Comparison of ENCODE assay signal across 25 cellular contexts in genomic region chr7:107495516-107495915, GRCh38. TPM values are rescaled to one million over a fixed set of nuclear protein-coding genes. Genes with fewer than 3 reads are reported as not detected.
"Had no signal": no experiment of that assay in that cellular context is flagged by ENCODE, and none has a peak within 500 bp of the region (broad histone marks: within the 10 kb centered on the region; RNA-seq: fewer than 3 reads in every experiment).

No MANE protein-coding gene starts in this region.

- H3K36me3 ChIP-seq: MG63, Peyer's patch, SJCRH30 had no signal

- H3K4me3 ChIP-seq: MG63, PC-9, Peyer's patch, SJCRH30 had no signal

- H3K27me3 ChIP-seq: MG63, Peyer's patch, SJCRH30 had no signal

- H3K9me3 ChIP-seq: MG63, Peyer's patch, SJCRH30 had no signal

- H3K27ac ChIP-seq: Peyer's patch, SJCRH30 had no signal

- ATAC-seq: Right ventricle myocardium inferior, SK-N-SH treated with all-trans-retinoic acid at 6 μM for 48 hours had no signal

- H2AFZ ChIP-seq: PC-9 had no signal

- H3K4me1 ChIP-seq: Peyer's patch, SJCRH30 had no signal

- DNase-seq: Karpas-422, KG1, MG63, NCI-H1105, NCI-H1417, NCI-H1436 treated with DMSO at 0.1 percent for 48 hours, NCI-H1694, NCI-H187 treated with DMSO at 0.1 percent for 48 hours, NCI-H2081 treated with DMSO at 0.1 percent for 48 hours, NCI-H2171, NCI-H226, NCI-H446, NCI-H510A, NCI-H524 treated with DMSO at 0.1 percent for 48 hours, NCI-H69, NCI-H774, PC-9, Peyer's patch, SHP77 treated with DMSO at 0.1 percent for 48 hours, SJCRH30, T-helper 1 cell had no signal

RNA-seq across cellular contexts. Expression of gene GPR22, which starts 25.7 kb away (rescaled TPM):
- total RNA-seq: HT-29, PC-9, Peyer's patch, RPMI7951, SJCRH30 had no signal
